In the genomic region with DNA sequence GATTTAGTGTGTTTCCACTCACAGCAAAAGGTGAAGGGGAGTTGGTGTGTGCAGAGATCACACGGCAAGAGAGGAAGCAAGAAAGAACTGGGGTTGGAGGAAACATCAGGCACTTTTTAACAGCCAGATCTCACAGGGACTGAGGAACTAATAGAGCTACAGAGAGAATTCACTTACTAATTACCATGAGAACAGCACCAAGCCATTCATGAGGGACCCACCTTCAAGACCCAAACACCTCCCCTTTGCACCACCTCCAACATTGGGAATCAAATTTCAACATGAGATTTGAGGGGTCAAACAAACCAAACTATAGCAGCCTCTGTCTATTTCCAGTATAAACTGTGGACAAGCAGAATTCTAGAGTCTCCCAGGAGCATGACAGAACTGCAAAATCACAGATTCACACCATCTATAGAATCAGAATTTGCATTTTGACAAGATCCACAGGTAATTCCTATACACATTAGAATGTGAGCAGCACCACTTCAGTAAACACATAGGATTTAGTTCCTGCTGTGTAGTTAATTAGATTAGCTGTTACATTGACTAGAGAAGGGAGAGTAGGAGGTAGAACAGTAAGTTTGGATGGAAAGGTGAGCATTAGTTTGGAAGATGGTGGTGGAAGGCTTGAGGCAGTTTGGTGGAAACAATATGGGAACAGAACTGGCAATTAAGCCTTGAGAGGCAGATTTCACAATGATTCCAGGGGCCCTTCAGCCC, we compare ENCODE assay signal across 19 cellular contexts.
"Had no signal": no experiment of that assay in that cellular context is flagged by ENCODE, and none has a peak within 500 bp of the region (broad histone marks: within the 10 kb centered on the region; RNA-seq: fewer than 3 reads in every experiment).

No MANE protein-coding gene starts in this region.

- H3K4me3 Mint-ChIP-seq: naive thymus-derived CD8-positive, alpha-beta T cell had no signal

- H3K4me1 ChIP-seq: colonic mucosa, right atrium auricular region had no signal

- H3K4me1 Mint-ChIP-seq: naive thymus-derived CD8-positive, alpha-beta T cell had no signal

- H3K27me3 ChIP-seq: colonic mucosa, heart left ventricle, ovary, right atrium auricular region, sigmoid colon had no signal

- H3K9me3 ChIP-seq: colonic mucosa, mucosa of descending colon, ovary, right atrium auricular region, sigmoid colon had no signal

- H3K27ac ChIP-seq: colonic mucosa, heart left ventricle, ovary, right atrium auricular region, sigmoid colon, skin epidermis had no signal

- ATAC-seq: heart left ventricle; left lobe of liver; mucosa of descending colon; naive thymus-derived CD8-positive, alpha-beta T cell had no signal

- H3K27ac Mint-ChIP-seq: naive thymus-derived CD8-positive, alpha-beta T cell had no signal

- H3K36me3 Mint-ChIP-seq: naive thymus-derived CD8-positive, alpha-beta T cell had no signal

- H3K4me3 ChIP-seq: colonic mucosa, heart left ventricle, mucosa of descending colon, ovary, right atrium auricular region, sigmoid colon, skin epidermis had no signal

- H3K36me3 ChIP-seq: colonic mucosa, heart left ventricle, ovary, right atrium auricular region, sigmoid colon had no signal

- DNase-seq: colonic mucosa; dermis blood vessel endothelial cell; erythroblast; foreskin melanocyte; heart left ventricle; hippocampal formation; islet precursor cell; mammary epithelial cell; mucosa of descending colon; naive thymus-derived CD8-positive, alpha-beta T cell; nucleus accumbens; ovary; sigmoid colon; stimulated activated CD4-positive, alpha-beta T cell treated with anti-CD3 and anti-CD28 coated beads, Interleukin-2, amount 100 ng/mL, for 24 hours; stimulated activated naive CD4-positive, alpha-beta T cell treated with Interleukin-2 at 50 U/mL for 16 hours; trophoblast cell had no signal
